In the genomic region with DNA sequence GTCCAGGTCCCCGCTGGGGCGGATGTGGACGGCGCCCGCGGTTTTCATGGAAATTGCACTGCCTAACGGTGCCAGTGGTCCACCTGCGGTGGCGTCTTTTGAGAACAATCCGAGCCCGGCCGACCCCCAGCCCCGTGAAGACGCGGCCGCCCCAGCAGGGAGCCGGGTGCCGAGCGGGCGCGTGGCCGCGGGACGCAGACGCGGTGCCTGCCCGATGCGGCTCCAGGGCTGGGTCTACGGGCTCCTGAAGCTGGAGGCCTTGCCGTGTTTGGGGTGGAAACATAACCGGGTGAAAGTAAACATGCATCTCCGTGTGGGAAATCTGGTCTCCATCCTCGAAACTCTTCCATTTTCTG, we compare ENCODE assay signal across 8 cellular contexts. TPM values are rescaled to one million over a fixed set of nuclear protein-coding genes. Genes with fewer than 3 reads are reported as not detected.
A peak's percentile ranks its signal among the peaks of the same experiment; 100 is the strongest.
DNase-seq lines count a peak whose midpoint lies in the region; ATAC-seq and TF ChIP-seq lines count a peak whose summit lies in the region.

No MANE protein-coding gene starts in this region.

- intact Hi-C loops in stomach (cut with DNase I; ENCODE audit: low total_unique reads): no loop called here

- no peak for TF ChIP-seq EP300 in stomach (IDR thresholded peaks at IDR 0.05)

- peak overlapping the region; percentile 66 to 87 (median 86) for H3K27ac ChIP-seq in stomach

- peak overlapping the region; percentile 66 for H3K4me3 ChIP-seq in astrocyte of the spinal cord (ENCODE audit: low read depth, low read length)
- peak overlapping the region; percentile 64 to 87 (median 78) for H3K4me3 ChIP-seq in stomach

- in situ Hi-C loops in astrocyte of the spinal cord (cut with HindIII; ENCODE audit: low sequenced_read_pairs): no loop called here

- WGBS in stomach, 5 donors: 0 to 1% (median 0%) methylated on average over 14 to 33 of the region's 33 CpGs

- no peaks in the 10 kb centered on the region for H3K27me3 ChIP-seq in stomach

- H3K36me3 ChIP-seq in stomach: no peaks in the 10 kb centered on the region

- DNase-seq in D341Med (ENCODE audit: low spot score) (peak; percentile 70), HuH-7.5 (ENCODE audit: low spot score) (peak; percentile 51), astrocyte of the spinal cord (ENCODE audit: low read depth, low spot score) (peak; percentile 9), islet precursor cell (peak; percentile 67), stomach (no peak), HT-29 (ENCODE audit: low spot score) (no peak), middle frontal gyrus (ENCODE audit: extremely low spot score, low spot score) (no peak)

- TF ChIP-seq CTCF in astrocyte of the spinal cord (IDR thresholded peaks at IDR 0.05; ENCODE audit: low read depth, low read length) (no peak), stomach (IDR thresholded peaks at IDR 0.05) (no peak)

- ATAC-seq in GM21381 (IDR thresholded peaks at IDR 0.05; ENCODE audit: unreplicated experiment): peak; percentile 26

- no peaks in the 10 kb centered on the region for H3K9me3 ChIP-seq in stomach

- no peak for TF ChIP-seq POLR2A in stomach (IDR thresholded peaks at IDR 0.05)

- peaks cover 12 to 44% (median 24%) of the 10 kb centered on the region in 4 donors for H3K4me1 ChIP-seq in stomach

RNA-seq across cellular contexts. Expression of gene INPP4A, which starts 0.5 kb away (rescaled TPM):
- 10 to 100 TPM; 10.4 to 65.3 (median 23.7) TPM for total RNA-seq in stomach
- 1 to 10 TPM; 1.5 to 3.8 (median 3.1) TPM for polyA plus RNA-seq in stomach
- 9.9 and 11.5 TPM in 2 replicates for total RNA-seq in HT-29 (2014; rRNA removed; shearing (Covaris generic))

Comparison
In these comparisons a context has a peak if more than half of its experiments do, and no peak if none do; other contexts are left out.
1. DNase-seq: peak in D341Med (single experiment), HuH-7.5 (single experiment), astrocyte of the spinal cord (single experiment) and islet precursor cell (single experiment); none in stomach (single experiment), HT-29 (single experiment) and middle frontal gyrus (single experiment).